ENCODE assay signal across 1 cellular context in the genomic region with DNA sequence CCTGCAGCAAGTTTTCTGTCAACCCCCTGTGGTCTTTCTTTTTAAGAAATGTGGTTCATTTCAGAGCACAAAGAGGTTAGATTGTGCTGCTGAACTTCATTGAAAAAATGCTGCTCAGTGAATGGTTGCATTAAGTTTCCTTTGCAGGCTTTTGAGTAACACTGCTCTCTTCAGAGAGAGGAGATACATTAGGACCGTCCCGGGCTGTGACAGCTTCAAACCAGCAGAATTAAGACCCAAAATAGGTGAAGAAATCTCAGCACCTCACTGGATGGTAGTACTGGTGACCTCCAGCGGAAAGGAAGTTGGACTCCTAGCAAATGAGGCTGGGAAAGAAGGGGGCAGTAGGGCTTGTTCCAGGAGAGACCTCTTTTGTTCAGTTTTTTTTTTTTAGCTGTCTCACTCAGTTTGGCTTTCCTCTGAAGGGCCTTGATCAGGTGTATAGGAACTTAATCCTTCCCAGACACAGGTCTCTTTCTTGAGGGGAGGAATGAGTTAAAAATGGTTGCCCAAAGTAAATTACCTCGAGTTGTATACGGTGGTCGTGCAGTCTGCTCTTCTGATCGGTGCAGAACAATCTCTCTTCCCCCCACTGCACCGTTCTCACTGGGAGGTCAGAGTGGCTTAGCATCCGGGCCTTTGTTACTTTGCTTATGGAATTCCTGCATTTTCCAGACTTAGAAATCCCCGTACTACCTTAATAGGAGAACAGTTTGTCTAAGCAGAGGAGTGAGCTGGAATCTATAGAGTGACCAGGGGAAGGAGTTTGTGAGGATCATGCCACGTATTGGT.
TF ChIP-seq lines count a peak whose summit lies in the region.

No MANE protein-coding gene starts in this region.

TF ChIP-seq in GM23338, 12 proteins besides CTCF, POLR2A, EP300 and RAD21 (continued from another document):
- TF ChIP-seq, protein P1, sequence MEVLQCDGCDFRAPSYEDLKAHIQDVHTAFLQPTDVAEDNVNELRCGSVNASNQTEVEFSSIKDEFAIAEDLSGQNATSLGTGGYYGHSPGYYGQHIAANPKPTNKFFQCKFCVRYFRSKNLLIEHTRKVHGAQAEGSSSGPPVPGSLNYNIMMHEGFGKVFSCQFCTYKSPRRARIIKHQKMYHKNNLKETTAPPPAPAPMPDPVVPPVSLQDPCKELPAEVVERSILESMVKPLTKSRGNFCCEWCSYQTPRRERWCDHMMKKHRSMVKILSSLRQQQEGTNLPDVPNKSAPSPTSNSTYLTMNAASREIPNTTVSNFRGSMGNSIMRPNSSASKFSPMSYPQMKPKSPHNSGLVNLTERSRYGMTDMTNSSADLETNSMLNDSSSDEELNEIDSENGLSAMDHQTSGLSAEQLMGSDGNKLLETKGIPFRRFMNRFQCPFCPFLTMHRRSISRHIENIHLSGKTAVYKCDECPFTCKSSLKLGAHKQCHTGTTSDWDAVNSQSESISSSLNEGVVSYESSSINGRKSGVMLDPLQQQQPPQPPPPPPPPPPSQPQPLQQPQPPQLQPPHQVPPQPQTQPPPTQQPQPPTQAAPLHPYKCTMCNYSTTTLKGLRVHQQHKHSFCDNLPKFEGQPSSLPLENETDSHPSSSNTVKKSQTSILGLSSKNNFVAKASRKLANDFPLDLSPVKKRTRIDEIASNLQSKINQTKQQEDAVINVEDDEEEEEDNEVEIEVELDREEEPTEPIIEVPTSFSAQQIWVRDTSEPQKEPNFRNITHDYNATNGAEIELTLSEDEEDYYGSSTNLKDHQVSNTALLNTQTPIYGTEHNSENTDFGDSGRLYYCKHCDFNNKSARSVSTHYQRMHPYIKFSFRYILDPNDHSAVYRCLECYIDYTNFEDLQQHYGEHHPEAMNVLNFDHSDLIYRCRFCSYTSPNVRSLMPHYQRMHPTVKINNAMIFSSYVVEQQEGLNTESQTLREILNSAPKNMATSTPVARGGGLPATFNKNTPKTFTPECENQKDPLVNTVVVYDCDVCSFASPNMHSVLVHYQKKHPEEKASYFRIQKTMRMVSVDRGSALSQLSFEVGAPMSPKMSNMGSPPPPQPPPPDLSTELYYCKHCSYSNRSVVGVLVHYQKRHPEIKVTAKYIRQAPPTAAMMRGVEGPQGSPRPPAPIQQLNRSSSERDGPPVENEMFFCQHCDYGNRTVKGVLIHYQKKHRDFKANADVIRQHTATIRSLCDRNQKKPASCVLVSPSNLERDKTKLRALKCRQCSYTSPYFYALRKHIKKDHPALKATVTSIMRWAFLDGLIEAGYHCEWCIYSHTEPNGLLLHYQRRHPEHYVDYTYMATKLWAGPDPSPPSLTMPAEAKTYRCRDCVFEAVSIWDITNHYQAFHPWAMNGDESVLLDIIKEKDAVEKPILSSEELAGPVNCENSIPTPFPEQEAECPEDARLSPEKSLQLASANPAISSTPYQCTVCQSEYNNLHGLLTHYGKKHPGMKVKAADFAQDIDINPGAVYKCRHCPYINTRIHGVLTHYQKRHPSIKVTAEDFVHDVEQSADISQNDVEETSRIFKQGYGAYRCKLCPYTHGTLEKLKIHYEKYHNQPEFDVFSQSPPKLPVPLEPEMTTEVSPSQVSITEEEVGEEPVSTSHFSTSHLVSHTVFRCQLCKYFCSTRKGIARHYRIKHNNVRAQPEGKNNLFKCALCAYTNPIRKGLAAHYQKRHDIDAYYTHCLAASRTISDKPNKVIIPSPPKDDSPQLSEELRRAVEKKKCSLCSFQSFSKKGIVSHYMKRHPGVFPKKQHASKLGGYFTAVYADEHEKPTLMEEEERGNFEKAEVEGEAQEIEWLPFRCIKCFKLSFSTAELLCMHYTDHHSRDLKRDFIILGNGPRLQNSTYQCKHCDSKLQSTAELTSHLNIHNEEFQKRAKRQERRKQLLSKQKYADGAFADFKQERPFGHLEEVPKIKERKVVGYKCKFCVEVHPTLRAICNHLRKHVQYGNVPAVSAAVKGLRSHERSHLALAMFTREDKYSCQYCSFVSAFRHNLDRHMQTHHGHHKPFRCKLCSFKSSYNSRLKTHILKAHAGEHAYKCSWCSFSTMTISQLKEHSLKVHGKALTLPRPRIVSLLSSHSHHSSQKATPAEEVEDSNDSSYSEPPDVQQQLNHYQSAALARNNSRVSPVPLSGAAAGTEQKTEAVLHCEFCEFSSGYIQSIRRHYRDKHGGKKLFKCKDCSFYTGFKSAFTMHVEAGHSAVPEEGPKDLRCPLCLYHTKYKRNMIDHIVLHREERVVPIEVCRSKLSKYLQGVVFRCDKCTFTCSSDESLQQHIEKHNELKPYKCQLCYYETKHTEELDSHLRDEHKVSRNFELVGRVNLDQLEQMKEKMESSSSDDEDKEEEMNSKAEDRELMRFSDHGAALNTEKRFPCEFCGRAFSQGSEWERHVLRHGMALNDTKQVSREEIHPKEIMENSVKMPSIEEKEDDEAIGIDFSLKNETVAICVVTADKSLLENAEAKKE (CRISPR knock-in tag; IDR thresholded peaks at IDR 0.05) = no peak
